In genomic region chr5:98736753-98737152, GRCh38 we compare ENCODE assay signal across 34 cellular contexts.
"Had no signal": no experiment of that assay in that cellular context is flagged by ENCODE, and none has a peak within 500 bp of the region (broad histone marks: within the 10 kb centered on the region; RNA-seq: fewer than 3 reads in every experiment).

No MANE protein-coding gene starts in this region.

- H3K27me3 ChIP-seq: brain microvascular endothelial cell, dorsolateral prefrontal cortex, esophagus squamous epithelium, gastroesophageal sphincter had no signal

- H3K9me3 Mint-ChIP-seq: activated B cell treated with CpG ODN at 0.5 μM for 24 hours; dendritic cell treated with granulocyte-macrophage colony-stimulating factor and Interleukin-4, amounts not matched to agents 40 ng/mL and 50 ng/mL, for 4 days; T-helper 2 cell treated with Interferon-gamma antibody and Interleukin-4, amounts not matched to agents 5 μg/mL and 100 μg/mL, for 36 hours had no signal

- H3K36me3 Mint-ChIP-seq: activated naive CD8-positive, alpha-beta T cell had no signal

- H3K27me3 Mint-ChIP-seq: dendritic cell treated with granulocyte-macrophage colony-stimulating factor and Interleukin-4, amounts not matched to agents 40 ng/mL and 50 ng/mL, for 4 days had no signal

- H3K4me3 ChIP-seq: coronary artery, dorsolateral prefrontal cortex, esophagus squamous epithelium, gastroesophageal sphincter, heart right ventricle had no signal

- H3K4me1 Mint-ChIP-seq: activated B cell treated with CpG ODN at 0.5 μM for 24 hours; activated T-helper 17 cell treated with anti-CD3 and anti-CD28 coated beads, Interleukin-2, amount 50 U/mL, for 72 hours; T-helper 17 cell had no signal

- H3K27ac ChIP-seq: brain microvascular endothelial cell, coronary artery, dorsolateral prefrontal cortex, epithelial cell of prostate, esophagus squamous epithelium, gastroesophageal sphincter, heart right ventricle, WERI-Rb-1 had no signal

- DNase-seq: activated B cell treated with CpG ODN at 0.5 μM for 24 hours; activated CD4-positive, alpha-beta T cell treated with anti-CD3 and anti-CD28 coated beads for 48 hours; activated CD4-positive, alpha-beta T cell treated with anti-CD3 and anti-CD28 coated beads, Interleukin-2, amount 50 U/mL, for 1 hour; activated CD4-positive, alpha-beta T cell treated with anti-CD3 and anti-CD28 coated beads, Interleukin-2, amount 50 U/mL, for 48 hours; activated CD8-positive, alpha-beta memory T cell treated with anti-CD3 and anti-CD28 coated beads for 24 hours; activated CD8-positive, alpha-beta T cell treated with anti-CD3 and anti-CD28 coated beads for 36 hours; activated effector memory CD4-positive, alpha-beta T cell treated with Interleukin-2 at 50 U/mL for 16 hours; activated gamma-delta T cell treated with Interleukin-2 at 50 U/mL for 16 hours; activated naive CD4-positive, alpha-beta T cell treated with anti-CD3 and anti-CD28 coated beads, Interleukin-2, amount 50 U/mL, for 16 hours; activated naive CD4-positive, alpha-beta T cell treated with Interleukin-2 at 50 U/mL for 16 hours; activated T-cell treated with anti-CD3 and anti-CD28 coated beads, Interleukin-2, amount 50 U/mL, for 4 hours; amniotic stem cell; anterior cingulate cortex; brain microvascular endothelial cell; central memory CD4-positive, alpha-beta T cell; cerebellar nuclear complex; dorsolateral prefrontal cortex; effector memory CD8-positive, alpha-beta T cell; esophagus squamous epithelium; foreskin melanocyte; heart right ventricle; T-helper 1 cell; T-helper 17 cell; T1000; WERI-Rb-1 had no signal

- H3K4me3 Mint-ChIP-seq: activated B cell treated with CpG ODN at 0.5 μM for 24 hours; activated CD8-positive, alpha-beta T cell treated with anti-CD3 and anti-CD28 coated beads for 36 hours; activated naive CD8-positive, alpha-beta T cell; activated T-cell treated with anti-CD3 and anti-CD28 coated beads, Interleukin-2, amount 50 U/mL, for 4 hours; activated T-helper 17 cell treated with anti-CD3 and anti-CD28 coated beads, Interleukin-2, amount 50 U/mL, for 72 hours; dendritic cell treated with granulocyte-macrophage colony-stimulating factor and Interleukin-4, amounts not matched to agents 40 ng/mL and 50 ng/mL, for 4 days; effector memory CD8-positive, alpha-beta T cell; T-helper 17 cell; T-helper 2 cell treated with Interferon-gamma antibody and Interleukin-4, amounts not matched to agents 5 μg/mL and 100 μg/mL, for 36 hours had no signal

- H3K4me1 ChIP-seq: esophagus squamous epithelium, gastroesophageal sphincter, heart right ventricle had no signal

- FAIRE-seq: astrocyte, endothelial cell of umbilical vein had no signal

- H3K27ac Mint-ChIP-seq: activated B cell treated with CpG ODN at 0.5 μM for 24 hours; activated CD8-positive, alpha-beta T cell treated with anti-CD3 and anti-CD28 coated beads for 36 hours; activated naive CD8-positive, alpha-beta T cell; activated T-helper 17 cell treated with anti-CD3 and anti-CD28 coated beads, Interleukin-2, amount 50 U/mL, for 72 hours; dendritic cell treated with granulocyte-macrophage colony-stimulating factor and Interleukin-4, amounts not matched to agents 40 ng/mL and 50 ng/mL, for 4 days; effector memory CD8-positive, alpha-beta T cell; T-helper 17 cell; T-helper 2 cell treated with Interferon-gamma antibody and Interleukin-4, amounts not matched to agents 5 μg/mL and 100 μg/mL, for 36 hours had no signal

- H3K9me3 ChIP-seq: esophagus squamous epithelium had no signal

- H3K36me3 ChIP-seq: brain microvascular endothelial cell, esophagus squamous epithelium, gastroesophageal sphincter, heart right ventricle, WERI-Rb-1 had no signal
